8 cellular contexts compared by ENCODE assay signal in the genomic region with DNA sequence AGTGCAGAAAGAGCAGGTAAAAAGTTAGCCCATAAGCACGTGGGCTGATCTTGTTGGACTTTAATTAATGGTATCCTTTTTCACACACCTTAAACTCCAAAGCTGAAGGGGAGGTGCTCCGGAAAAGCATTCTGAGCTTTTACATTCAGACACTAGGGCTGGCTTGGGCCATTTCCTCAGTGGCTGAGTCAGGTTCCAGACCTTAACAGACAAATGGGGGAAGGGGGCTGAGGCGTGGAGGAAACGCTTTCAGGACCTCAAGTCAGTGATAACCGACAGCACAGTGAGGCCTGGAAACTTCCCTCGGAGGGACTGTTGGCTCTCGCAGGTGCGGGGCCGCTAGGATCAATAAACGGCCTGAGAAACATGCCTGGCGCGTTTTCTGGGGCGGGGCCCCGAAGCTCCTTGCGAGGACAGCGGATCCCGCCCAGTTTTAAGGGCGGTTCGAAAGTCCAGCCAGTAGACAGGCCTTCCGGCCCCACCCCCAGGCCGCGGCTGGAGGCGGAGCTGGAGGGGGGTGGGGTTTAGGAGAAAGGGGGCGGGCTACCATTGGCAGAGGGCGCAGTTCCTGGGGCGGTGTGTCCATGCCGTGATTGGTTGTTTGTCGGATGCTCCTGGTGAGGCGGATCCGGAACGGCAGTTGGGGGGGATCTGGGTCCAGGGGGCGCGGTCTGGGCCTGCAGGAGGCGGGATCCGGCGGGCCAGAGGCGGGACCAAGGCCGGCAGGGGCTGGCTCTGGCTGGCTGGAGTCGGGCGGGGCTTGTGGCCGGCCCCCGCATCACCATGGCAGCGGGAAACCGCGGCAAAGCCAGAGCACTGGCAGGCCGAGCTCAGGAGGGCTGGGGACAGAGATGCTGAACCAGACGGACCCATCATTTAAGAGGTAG. TPM values are rescaled to one million over a fixed set of nuclear protein-coding genes. Genes with fewer than 3 reads are reported as not detected.
DNase-seq lines count a peak whose midpoint lies in the region; ATAC-seq, FAIRE-seq and TF ChIP-seq lines count a peak whose summit lies in the region.

No MANE protein-coding gene starts in this region.

- TF ChIP-seq CTCF in adrenal gland (IDR thresholded peaks at IDR 0.05) (peak in 4 of 6 experiments; percentile 16 to 47 (median 34)), heart left ventricle (IDR thresholded peaks at IDR 0.05) (peak in 1 of 12 donors; percentile 9), type B pancreatic cell (conservative IDR thresholded peaks at IDR 0.05) (peak; percentile 31)

- H3K9me3 ChIP-seq in adrenal gland (replicated peaks in 1 of 3) = no peaks in the 10 kb centered on the region
- no peaks in the 10 kb centered on the region for H3K9me3 ChIP-seq in heart left ventricle

- intact Hi-C loops in adrenal gland (cut with DNase I) (loop anchor here in 1 of 2 donors (10.0 kb wide), 1 partner anchor 52 kb away; the partner anchor contains the start of genes ALG9, CFAP68 and FDXACB1), heart left ventricle (cut with DNase I) (loop anchor here in 7 of 10 donors (1.0 to 10.0 kb wide), 6 partner anchors 44 to 158 kb away; partner anchors contain the start of genes CFAP68 (in 6 of the 7), FDXACB1 (in 6 of the 7), SDHD (in 1 of the 7) and TIMM8B (in 1 of the 7))

- H3K36me3 Mint-ChIP-seq in type B pancreatic cell = no peaks in the 10 kb centered on the region

- H3K27me3 ChIP-seq in adrenal gland = no peaks in the 10 kb centered on the region
- H3K27me3 ChIP-seq in heart left ventricle = no peaks in the 10 kb centered on the region

- TF ChIP-seq POLR2A in GM12892 (IDR thresholded peaks at IDR 0.05; ENCODE audit: low read depth, low read length) = peak; percentile 72; the same call in 1 of the 2 replicates
- TF ChIP-seq POLR2A in adrenal gland (IDR thresholded peaks at IDR 0.05) = peak; percentile 44 to 77
- peak in 1 of 2 donors; percentile 72 for TF ChIP-seq POLR2A in heart left ventricle (IDR thresholded peaks at IDR 0.05)

- ATAC-seq in HG02840 (IDR thresholded peaks at IDR 0.05; ENCODE audit: low FRiP score, unreplicated experiment) (peak; percentile 90), heart left ventricle (peak; percentile 93 to 97 (median 96))

- H3K4me1 ChIP-seq in adrenal gland (replicated peaks in 1 of 2) = peaks cover 15 to 28% of the 10 kb centered on the region in 2 donors
- peaks cover 0 to 52% (median 36%) of the 10 kb centered on the region in 12 donors for H3K4me1 ChIP-seq in heart left ventricle

- H3K36me3 ChIP-seq in adrenal gland (replicated peaks in 1 of 2) = no peaks in the 10 kb centered on the region
- no peaks in the 10 kb centered on the region for H3K36me3 ChIP-seq in heart left ventricle

- no peaks in the 10 kb centered on the region for H3K27me3 Mint-ChIP-seq in type B pancreatic cell

- H3K27ac Mint-ChIP-seq in type B pancreatic cell = peak overlapping the region; percentile 92

- no peaks in the 10 kb centered on the region for H3K9me3 Mint-ChIP-seq in type B pancreatic cell

- H3K4me1 Mint-ChIP-seq in type B pancreatic cell (ENCODE audit: unreplicated experiment) = peaks cover 40% of the 10 kb centered on the region

- peak overlapping the region; percentile 34 to 95 (median 87) for H3K27ac ChIP-seq in adrenal gland
- H3K27ac ChIP-seq in heart left ventricle = peak overlapping the region; percentile 51 to 93 (median 86)

- FAIRE-seq in GM12892 (lab: Jason Lieb, UNC) = peak; percentile 99

- WGBS in adrenal gland, 4 donors = 1% methylated on average over 23 to 47 of the region's 47 CpGs
- WGBS in heart left ventricle, 4 donors = 1% methylated on average over 20 to 47 of the region's 47 CpGs

- H3K4me3 ChIP-seq in adrenal gland (peak overlapping the region in 2 of 4 donors; percentile 38 to 58), heart left ventricle (peak overlapping the region; percentile 2 to 66 (median 52))

- DNase-seq in GM12892 (ENCODE audit: insufficient read length) (peak; percentile 90), NCI-H1436 (lab: John Stamatoyannopoulos, UW) (peak; percentile 99), SW480 (ENCODE audit: low spot score) (peak; percentile 92), adrenal gland (peak; percentile 96 to 98 (median 97)), heart left ventricle (peak; percentile 97 to 98 (median 97)), pons (ENCODE audit: low spot score) (peak; percentile 98), type B pancreatic cell (ENCODE audit: extremely low spot score, unreplicated experiment) (peak; percentile 98)

- peak overlapping the region; percentile 87 for H3K4me3 Mint-ChIP-seq in type B pancreatic cell

RNA-seq across cellular contexts. Expression of gene C11orf52, which starts 8.0 kb away (rescaled TPM):
- polyA plus RNA-seq in GM12892 (2012; ENCODE audit: missing spikeins) = not detected
- 1 to 10 TPM in 4 of 8 donors, under 1 TPM in 2, not detected in 2; 0.53 to 4.2 (median 2.4) TPM for total RNA-seq in adrenal gland
- 1 to 10 TPM in 2 of 3 donors, under 1 TPM in 1; 0.68 to 1.9 (median 1.7) TPM for polyA plus RNA-seq in adrenal gland
- 1 to 10 TPM in 8 of 9 donors, under 1 TPM in 1; 0.79 to 8.3 (median 2.0) TPM for total RNA-seq in heart left ventricle
- 1 to 10 TPM; 2.3 to 2.9 TPM for polyA plus RNA-seq in heart left ventricle
- total RNA-seq in type B pancreatic cell (ENCODE audit: low replicate concordance) = 1.8 and 7.6 TPM in 2 replicates

RNA-seq across cellular contexts. Expression of gene DIXDC1, which starts 10.4 kb away (rescaled TPM):
- polyA plus RNA-seq in GM12892 (2012; ENCODE audit: missing spikeins) = 1.7 TPM
- total RNA-seq in adrenal gland (10 to 100 TPM; 14.8 to 56.0 (median 46.9) TPM), heart left ventricle (10 to 100 TPM; 15.0 to 34.9 (median 20.5) TPM), type B pancreatic cell (ENCODE audit: low replicate concordance) (4.8 and 22.0 TPM in 2 replicates)
- polyA plus RNA-seq in adrenal gland (10 to 100 TPM in 2 of 3 donors, 1 to 10 TPM in 1; 7.9 to 30.1 (median 11.5) TPM), heart left ventricle (10 to 100 TPM in 1 of 2 donors, 1 to 10 TPM in 1; 3.9 to 10.6 TPM)

RNA-seq across cellular contexts. Expression of gene HSPB2, which starts 14.2 kb away (rescaled TPM):
- not detected for polyA plus RNA-seq in GM12892 (2012; ENCODE audit: missing spikeins)
- total RNA-seq in adrenal gland (1 to 10 TPM in 4 of 8 donors, under 1 TPM in 2, not detected in 2; 0.60 to 2.3 (median 1.3) TPM), heart left ventricle (10 to 100 TPM in 7 of 9 donors, 1 to 10 TPM in 2; 5.5 to 66.7 (median 20.9) TPM), type B pancreatic cell (ENCODE audit: low replicate concordance) (not detected in 2 replicates)
- polyA plus RNA-seq in adrenal gland (1 to 10 TPM in 2 of 3 donors, under 1 TPM in 1; 0.51 to 6.1 (median 3.9) TPM), heart left ventricle (10 to 100 TPM; 59.8 to 67.9 TPM)

RNA-seq across cellular contexts. Expression of gene CRYAB, which starts 15.2 kb away (rescaled TPM):
- 0.40 TPM for polyA plus RNA-seq in GM12892 (2012; ENCODE audit: missing spikeins)
- total RNA-seq in adrenal gland = 10 to 100 TPM; 38.2 to 87.7 (median 56.3) TPM
- polyA plus RNA-seq in adrenal gland = 100 to 1,000 TPM in 1 of 3 donors, 10 to 100 TPM in 2; 77.8 to 108 (median 99.0) TPM
- total RNA-seq in heart left ventricle = over 10,000 TPM in 2 of 9 donors, 1,000 to 10,000 TPM in 7; 4,504 to 20,720 (median 7,991) TPM
- polyA plus RNA-seq in heart left ventricle = over 10,000 TPM; 11,485 to 15,236 TPM
- 0.48 TPM in 1 of 2 replicates, not detected in the other for total RNA-seq in type B pancreatic cell (ENCODE audit: low replicate concordance)

RNA-seq across cellular contexts. Expression of gene CFAP68, which starts 47.4 kb away (rescaled TPM):
- 101 TPM for polyA plus RNA-seq in GM12892 (2012; ENCODE audit: missing spikeins)
- 10 to 100 TPM; 26.6 to 60.7 (median 38.9) TPM for total RNA-seq in adrenal gland
- 10 to 100 TPM; 46.5 to 80.4 (median 59.6) TPM for polyA plus RNA-seq in adrenal gland
- total RNA-seq in heart left ventricle = 10 to 100 TPM; 11.9 to 38.7 (median 31.8) TPM
- 10 to 100 TPM; 12.9 to 39.5 TPM for polyA plus RNA-seq in heart left ventricle
- total RNA-seq in type B pancreatic cell (ENCODE audit: low replicate concordance) = 24.0 and 29.5 TPM in 2 replicates
